In genomic region chr7:130988443-130988842, GRCh38 we compare ENCODE assay signal across 10 cellular contexts.
DNase-seq lines count a peak whose midpoint lies in the region; ATAC-seq and TF ChIP-seq lines count a peak whose summit lies in the region.
"Had no signal": no experiment of that assay in that cellular context is flagged by ENCODE, and none has a peak within 500 bp of the region (broad histone marks: within the 10 kb centered on the region; RNA-seq: fewer than 3 reads in every experiment).

No MANE protein-coding gene starts in this region.

- ATAC-seq in central memory CD8-positive, alpha-beta T cell (replicated peaks; ENCODE audit: extremely low read depth, poor library complexity, severe bottlenecking): peak; percentile 45
- ATAC-seq in HG02938 (IDR thresholded peaks at IDR 0.05; ENCODE audit: unreplicated experiment): no peak

- peaks cover 32% of the 10 kb centered on the region for H3K4me1 Mint-ChIP-seq in Caco-2 (ENCODE audit: low read depth, unreplicated experiment)
- H3K4me1 Mint-ChIP-seq in central memory CD8-positive, alpha-beta T cell: peaks cover 67% of the 10 kb centered on the region
- peaks cover 16% of the 10 kb centered on the region for H3K4me1 Mint-ChIP-seq in neural progenitor cell

- intact Hi-C loops in Caco-2 (cut with micrococcal nuclease; ENCODE audit: unreplicated experiment): no loop called here

- H3K4me3 ChIP-seq in Caco-2 (ENCODE audit: low read depth, low read length) (no peak overlapping the region), neural progenitor cell (no peak overlapping the region)

- H3K27me3 Mint-ChIP-seq in Caco-2 (ENCODE audit: insufficient read depth, unreplicated experiment) (no peaks in the 10 kb centered on the region), neural progenitor cell (ENCODE audit: insufficient read depth, low read depth) (no peaks in the 10 kb centered on the region)
- no peaks in the 10 kb centered on the region for H3K27me3 Mint-ChIP-seq in central memory CD8-positive, alpha-beta T cell

- no peak for TF ChIP-seq CTCF in Caco-2 (IDR thresholded peaks at IDR 0.05; ENCODE audit: insufficient read depth in 1 of 2, low read depth in 1 of 2, low read length in 1 of 2, severe bottlenecking in 1 of 2, unreplicated experiment in 1 of 2)
- TF ChIP-seq CTCF in neural progenitor cell (IDR thresholded peaks at IDR 0.05): no peak

- no TSS peak for BruUV-seq in Caco-2 (replicated peaks; lab: Mats Ljungman, UMichigan)

- H3K79me2 ChIP-seq in neural progenitor cell (ENCODE audit: low read depth): no peaks in the 10 kb centered on the region

- H3K36me3 Mint-ChIP-seq in Caco-2 (ENCODE audit: insufficient read depth, unreplicated experiment): no peaks in the 10 kb centered on the region
- H3K36me3 Mint-ChIP-seq in central memory CD8-positive, alpha-beta T cell (ENCODE audit: insufficient read depth): peaks cover 57% of the 10 kb centered on the region
- H3K36me3 Mint-ChIP-seq in neural progenitor cell: no peaks in the 10 kb centered on the region

- H3K4me1 ChIP-seq in Caco-2: peaks cover 30% of the 10 kb centered on the region
- H3K4me1 ChIP-seq in neural progenitor cell: no peaks in the 10 kb centered on the region

- H2AFZ ChIP-seq in neural progenitor cell (replicated peaks): no peak overlapping the region

- H3K9me3 ChIP-seq in Caco-2 (no peaks in the 10 kb centered on the region), neural progenitor cell (ENCODE audit: low read depth) (no peaks in the 10 kb centered on the region)

- H3K27me3 ChIP-seq in Caco-2 (replicated peaks; ENCODE audit: control insufficient read depth, insufficient read depth, low read length) (no peaks in the 10 kb centered on the region), neural progenitor cell (no peaks in the 10 kb centered on the region)

- H3K9ac ChIP-seq in neural progenitor cell: no peak overlapping the region

- no peak overlapping the region for H3K4me2 ChIP-seq in neural progenitor cell

- POLR2A ChIA-PET in Caco-2 (lab: Charles Lee): interaction anchor here (0.7 kb wide), 1 partner anchor 9 kb away, joined by 3 read pairs; no protein-coding TSS in a partner anchor

- no peak overlapping the region for H3K27ac ChIP-seq in neural progenitor cell

- H3K4me3 Mint-ChIP-seq in Caco-2 (ENCODE audit: unreplicated experiment) (no peak overlapping the region), neural progenitor cell (no peak overlapping the region)
- no peak overlapping the region for H3K4me3 Mint-ChIP-seq in central memory CD8-positive, alpha-beta T cell

- no peaks in the 10 kb centered on the region for H4K20me1 ChIP-seq in neural progenitor cell (ENCODE audit: low read depth)

- H3F3A ChIP-seq in neural progenitor cell (ENCODE audit: low read depth): no peaks in the 10 kb centered on the region

- no peaks in the 10 kb centered on the region for H3K36me3 ChIP-seq in Caco-2 (ENCODE audit: control insufficient read depth, insufficient read depth, low read length)
- no peaks in the 10 kb centered on the region for H3K36me3 ChIP-seq in neural progenitor cell

- CTCF ChIA-PET in Caco-2 (lab: Charles Lee): interaction anchor here (0.8 kb wide), 1 partner anchor 91 kb away, joined by 6 read pairs; no protein-coding TSS in a partner anchor

- H3K27ac Mint-ChIP-seq in Caco-2 (ENCODE audit: unreplicated experiment) (peak overlapping the region; percentile 54), neural progenitor cell (no peak overlapping the region)
- H3K27ac Mint-ChIP-seq in central memory CD8-positive, alpha-beta T cell (ENCODE audit: low read depth): peak overlapping the region; percentile 96
- H3K27ac Mint-ChIP-seq: progenitor cell of endocrine pancreas had no signal

- DNase-seq in Caco-2 (no peak), NCI-H2227 (lab: John Stamatoyannopoulos, UW; ENCODE audit: unreplicated experiment) (peak; percentile 75), neural progenitor cell (ENCODE audit: low spot score) (peak; percentile 61), ecto neural progenitor cell (ENCODE audit: low spot score) (no peak), NCI-H774 (lab: John Stamatoyannopoulos, UW) (no peak)
- DNase-seq in central memory CD8-positive, alpha-beta T cell (ENCODE audit: low spot score in 2 of 2): no peak
- DNase-seq: hippocampal formation, NCI-H345 had no signal

- H3K9me3 Mint-ChIP-seq in Caco-2 (ENCODE audit: unreplicated experiment) (no peaks in the 10 kb centered on the region), neural progenitor cell (no peaks in the 10 kb centered on the region)
- H3K9me3 Mint-ChIP-seq in central memory CD8-positive, alpha-beta T cell: no peaks in the 10 kb centered on the region

Comparison
In these comparisons a context has a peak if more than half of its experiments do, and no peak if none do; other contexts are left out.
1. DNase-seq: peak in NCI-H2227 (single experiment) and neural progenitor cell (single experiment); none in Caco-2 (0 of 2), central memory CD8-positive, alpha-beta T cell (0 of 2), ecto neural progenitor cell (single experiment) and NCI-H774 (single experiment).